Comparison of ENCODE assay signal across 39 cellular contexts in genomic region chrX:15953801-15954200, GRCh38.
"Had no signal": no experiment of that assay in that cellular context is flagged by ENCODE, and none has a peak within 500 bp of the region (broad histone marks: within the 10 kb centered on the region; RNA-seq: fewer than 3 reads in every experiment).

No MANE protein-coding gene starts in this region.

- H3K9me3 ChIP-seq: adrenal gland, ascending aorta, body of pancreas, breast epithelium had no signal

- FAIRE-seq: bronchial epithelial cell had no signal

- H3K4me1 ChIP-seq: adrenal gland, ascending aorta, body of pancreas, breast epithelium had no signal

- H3K36me3 ChIP-seq: adrenal gland, ascending aorta, brain microvascular endothelial cell, breast epithelium, cardiac muscle cell had no signal

- H3K27ac ChIP-seq: adrenal gland, ascending aorta, body of pancreas, brain microvascular endothelial cell, breast epithelium, cardiac muscle cell had no signal

- H3K4me3 ChIP-seq: adrenal gland, ascending aorta, body of pancreas, breast epithelium, cardiac muscle cell had no signal

- ATAC-seq: activated naive CD4-positive, alpha-beta T cell treated with anti-CD3 and anti-CD28 coated beads, Interleukin-2, amount 50 U/mL, for 72 hours; activated naive CD8-positive, alpha-beta T cell treated with anti-CD3 and anti-CD28 coated beads, Interleukin-2, amount 50 U/mL, for 24 hours; activated T-cell treated with anti-CD3 and anti-CD28 coated beads, Interleukin-2, amount 50 U/mL, for 4 hours; activated T-cell treated with anti-CD3 and anti-CD28 coated beads, Interleukin-2, amount 50 U/mL, for 72 hours; activated T-helper 17 cell treated with anti-CD3 and anti-CD28 coated beads, Interleukin-2, amount 50 U/mL, for 72 hours; body of pancreas had no signal

- DNase-seq: activated effector memory CD4-positive, alpha-beta T cell treated with anti-CD3 and anti-CD28 coated beads, Interleukin-2, amount 50 U/mL, for 16 hours; activated effector memory CD4-positive, alpha-beta T cell treated with Interleukin-2 at 50 U/mL for 16 hours; activated gamma-delta T cell; activated gamma-delta T cell treated with Interleukin-2 at 50 U/mL for 16 hours; activated naive CD4-positive, alpha-beta T cell; activated naive CD4-positive, alpha-beta T cell treated with anti-CD3 and anti-CD28 coated beads for 36 hours; activated naive CD4-positive, alpha-beta T cell treated with anti-CD3 and anti-CD28 coated beads, Interleukin-2, amount 10 ng/mL, durations not matched to agents 7 days and 5 days; activated naive CD4-positive, alpha-beta T cell treated with anti-CD3 and anti-CD28 coated beads, Interleukin-2, amount 50 U/mL, for 16 hours; activated naive CD4-positive, alpha-beta T cell treated with Interleukin-2 at 50 U/mL for 16 hours; activated naive CD8-positive, alpha-beta T cell treated with anti-CD3 and anti-CD28 coated beads for 36 hours; activated naive CD8-positive, alpha-beta T cell treated with anti-CD3 and anti-CD28 coated beads, Interleukin-2, amount 10 ng/mL, durations not matched to agents 7 days and 5 days; activated naive CD8-positive, alpha-beta T cell treated with anti-CD3 and anti-CD28 coated beads, Interleukin-2, amount 50 U/mL, for 24 hours; activated T-cell treated with anti-CD3 and anti-CD28 coated beads, Interleukin-2, amount 50 U/mL, for 1 hour; activated T-cell treated with anti-CD3 and anti-CD28 coated beads, Interleukin-2, amount 50 U/mL, for 24 hours; activated T-cell treated with anti-CD3 and anti-CD28 coated beads, Interleukin-2, amount 50 U/mL, for 4 hours; activated T-cell treated with anti-CD3 and anti-CD28 coated beads, Interleukin-2, amount 50 U/mL, for 48 hours; activated T-cell treated with anti-CD3 and anti-CD28 coated beads, Interleukin-2, amount 50 U/mL, for 72 hours; adrenal gland; amniotic stem cell; amygdala; anterior cingulate cortex; aorta; body of pancreas; brain microvascular endothelial cell; caudate nucleus; central memory CD4-positive, alpha-beta T cell; cerebellar nuclear complex had no signal

- H3K4me3 Mint-ChIP-seq: activated naive CD4-positive, alpha-beta T cell treated with anti-CD3 and anti-CD28 coated beads for 36 hours; activated naive CD4-positive, alpha-beta T cell treated with anti-CD3 and anti-CD28 coated beads, Interleukin-2, amount 10 ng/mL, durations not matched to agents 7 days and 5 days; activated naive CD4-positive, alpha-beta T cell treated with anti-CD3 and anti-CD28 coated beads, Interleukin-2, amount 50 U/mL, for 24 hours; activated naive CD8-positive, alpha-beta T cell; activated naive CD8-positive, alpha-beta T cell treated with anti-CD3 and anti-CD28 coated beads for 36 hours; activated naive CD8-positive, alpha-beta T cell treated with anti-CD3 and anti-CD28 coated beads, Interleukin-2, amount 10 ng/mL, durations not matched to agents 7 days and 5 days; activated naive CD8-positive, alpha-beta T cell treated with anti-CD3 and anti-CD28 coated beads, Interleukin-2, amount 50 U/mL, for 24 hours; activated T-cell treated with anti-CD3 and anti-CD28 coated beads, Interleukin-2, amount 50 U/mL, for 24 hours; activated T-cell treated with anti-CD3 and anti-CD28 coated beads, Interleukin-2, amount 50 U/mL, for 4 hours; activated T-cell treated with anti-CD3 and anti-CD28 coated beads, Interleukin-2, amount 50 U/mL, for 72 hours; activated T-helper 1 cell treated with anti-CD3 and anti-CD28 coated beads, Interleukin-12 subunit alpha, Interleukin-12 subunit beta, Interleukin-2, Interleukin-4 antibody, amounts not matched to agents 30 ng/mL and 10 ng/mL and 1 ng/mL, durations not matched to agents 14 hours and 24 hours and 36 hours; activated T-helper 17 cell treated with anti-CD3 and anti-CD28 coated beads, Interleukin-2, amount 50 U/mL, for 72 hours; brain; central memory CD8-positive, alpha-beta T cell had no signal

- H3K4me1 Mint-ChIP-seq: activated naive CD4-positive, alpha-beta T cell treated with anti-CD3 and anti-CD28 coated beads, Interleukin-2, amount 10 ng/mL, durations not matched to agents 7 days and 5 days; activated naive CD4-positive, alpha-beta T cell treated with anti-CD3 and anti-CD28 coated beads, Interleukin-2, amount 50 U/mL, for 24 hours; activated naive CD8-positive, alpha-beta T cell treated with anti-CD3 and anti-CD28 coated beads for 36 hours; activated naive CD8-positive, alpha-beta T cell treated with anti-CD3 and anti-CD28 coated beads, Interleukin-2, amount 10 ng/mL, durations not matched to agents 7 days and 5 days; activated naive CD8-positive, alpha-beta T cell treated with anti-CD3 and anti-CD28 coated beads, Interleukin-2, amount 50 U/mL, for 24 hours; activated T-helper 17 cell treated with anti-CD3 and anti-CD28 coated beads, Interleukin-2, amount 50 U/mL, for 72 hours; central memory CD8-positive, alpha-beta T cell had no signal

- H3K27ac Mint-ChIP-seq: activated naive CD4-positive, alpha-beta T cell treated with anti-CD3 and anti-CD28 coated beads for 36 hours; activated naive CD4-positive, alpha-beta T cell treated with anti-CD3 and anti-CD28 coated beads, Interleukin-2, amount 10 ng/mL, durations not matched to agents 7 days and 5 days; activated naive CD4-positive, alpha-beta T cell treated with anti-CD3 and anti-CD28 coated beads, Interleukin-2, amount 50 U/mL, for 24 hours; activated naive CD4-positive, alpha-beta T cell treated with anti-CD3 and anti-CD28 coated beads, Interleukin-2, amount 50 U/mL, for 72 hours; activated naive CD8-positive, alpha-beta T cell; activated naive CD8-positive, alpha-beta T cell treated with anti-CD3 and anti-CD28 coated beads for 36 hours; activated naive CD8-positive, alpha-beta T cell treated with anti-CD3 and anti-CD28 coated beads, Interleukin-2, amount 10 ng/mL, durations not matched to agents 7 days and 5 days; activated naive CD8-positive, alpha-beta T cell treated with anti-CD3 and anti-CD28 coated beads, Interleukin-2, amount 50 U/mL, for 24 hours; activated T-cell treated with anti-CD3 and anti-CD28 coated beads, Interleukin-2, amount 50 U/mL, for 24 hours; activated T-cell treated with anti-CD3 and anti-CD28 coated beads, Interleukin-2, amount 50 U/mL, for 72 hours; activated T-helper 1 cell treated with anti-CD3 and anti-CD28 coated beads, Interleukin-12 subunit alpha, Interleukin-12 subunit beta, Interleukin-2, Interleukin-4 antibody, amounts not matched to agents 30 ng/mL and 10 ng/mL and 1 ng/mL, durations not matched to agents 14 hours and 24 hours and 36 hours; activated T-helper 17 cell treated with anti-CD3 and anti-CD28 coated beads, Interleukin-2, amount 50 U/mL, for 72 hours; activated T-helper 2 cell treated with anti-CD3 and anti-CD28 coated beads, Interferon-gamma antibody, Interleukin-2, Interleukin-4, amounts not matched to agents 10 μg/mL and 5 μg/mL and 100 μg/mL, durations not matched to agents 14 hours and 24 hours and 36 hours; brain had no signal

- H3K27me3 Mint-ChIP-seq: activated naive CD4-positive, alpha-beta T cell treated with anti-CD3 and anti-CD28 coated beads, Interleukin-2, amount 10 ng/mL, durations not matched to agents 7 days and 5 days; activated naive CD4-positive, alpha-beta T cell treated with anti-CD3 and anti-CD28 coated beads, Interleukin-2, amount 50 U/mL, for 24 hours; activated naive CD8-positive, alpha-beta T cell; activated naive CD8-positive, alpha-beta T cell treated with anti-CD3 and anti-CD28 coated beads for 36 hours; activated naive CD8-positive, alpha-beta T cell treated with anti-CD3 and anti-CD28 coated beads, Interleukin-2, amount 50 U/mL, for 24 hours; activated T-helper 17 cell treated with anti-CD3 and anti-CD28 coated beads, Interleukin-2, amount 50 U/mL, for 72 hours; brain; central memory CD8-positive, alpha-beta T cell had no signal

- H3K27me3 ChIP-seq: adrenal gland, ascending aorta, body of pancreas, brain microvascular endothelial cell, cardiac muscle cell had no signal

- H3K36me3 Mint-ChIP-seq: activated naive CD4-positive, alpha-beta T cell treated with anti-CD3 and anti-CD28 coated beads, Interleukin-2, amount 10 ng/mL, durations not matched to agents 7 days and 5 days; activated naive CD4-positive, alpha-beta T cell treated with anti-CD3 and anti-CD28 coated beads, Interleukin-2, amount 50 U/mL, for 24 hours; activated naive CD4-positive, alpha-beta T cell treated with anti-CD3 and anti-CD28 coated beads, Interleukin-2, amount 50 U/mL, for 72 hours; activated naive CD8-positive, alpha-beta T cell; activated naive CD8-positive, alpha-beta T cell treated with anti-CD3 and anti-CD28 coated beads for 36 hours; activated naive CD8-positive, alpha-beta T cell treated with anti-CD3 and anti-CD28 coated beads, Interleukin-2, amount 10 ng/mL, durations not matched to agents 7 days and 5 days; brain had no signal

- H3K9me3 Mint-ChIP-seq: activated naive CD4-positive, alpha-beta T cell treated with anti-CD3 and anti-CD28 coated beads for 36 hours; activated naive CD4-positive, alpha-beta T cell treated with anti-CD3 and anti-CD28 coated beads, Interleukin-2, amount 10 ng/mL, durations not matched to agents 7 days and 5 days; activated naive CD4-positive, alpha-beta T cell treated with anti-CD3 and anti-CD28 coated beads, Interleukin-2, amount 50 U/mL, for 24 hours; activated naive CD4-positive, alpha-beta T cell treated with anti-CD3 and anti-CD28 coated beads, Interleukin-2, amount 50 U/mL, for 72 hours; activated naive CD8-positive, alpha-beta T cell treated with anti-CD3 and anti-CD28 coated beads for 36 hours; activated naive CD8-positive, alpha-beta T cell treated with anti-CD3 and anti-CD28 coated beads, Interleukin-2, amount 10 ng/mL, durations not matched to agents 7 days and 5 days; activated naive CD8-positive, alpha-beta T cell treated with anti-CD3 and anti-CD28 coated beads, Interleukin-2, amount 50 U/mL, for 24 hours; activated T-cell treated with anti-CD3 and anti-CD28 coated beads, Interleukin-2, amount 50 U/mL, for 24 hours; activated T-cell treated with anti-CD3 and anti-CD28 coated beads, Interleukin-2, amount 50 U/mL, for 4 hours; activated T-cell treated with anti-CD3 and anti-CD28 coated beads, Interleukin-2, amount 50 U/mL, for 72 hours; activated T-helper 1 cell treated with anti-CD3 and anti-CD28 coated beads, Interleukin-12 subunit alpha, Interleukin-12 subunit beta, Interleukin-2, Interleukin-4 antibody, amounts not matched to agents 30 ng/mL and 10 ng/mL and 1 ng/mL, durations not matched to agents 14 hours and 24 hours and 36 hours; activated T-helper 17 cell treated with anti-CD3 and anti-CD28 coated beads, Interleukin-2, amount 50 U/mL, for 72 hours; activated T-helper 2 cell treated with anti-CD3 and anti-CD28 coated beads, Interferon-gamma antibody, Interleukin-2, Interleukin-4, amounts not matched to agents 10 μg/mL and 5 μg/mL and 100 μg/mL, durations not matched to agents 14 hours and 24 hours and 36 hours; brain; central memory CD8-positive, alpha-beta T cell had no signal
